ENCODE assay signal across 26 cellular contexts in genomic region chr1:50183734-50184133, GRCh38.
DNase-seq lines count a peak whose midpoint lies in the region; ATAC-seq and TF ChIP-seq lines count a peak whose summit lies in the region.
"Had no signal": no experiment of that assay in that cellular context is flagged by ENCODE, and none has a peak within 500 bp of the region (broad histone marks: within the 10 kb centered on the region; RNA-seq: fewer than 3 reads in every experiment).

No MANE protein-coding gene starts in this region.

- no peak for ATAC-seq in GM18870 (IDR thresholded peaks at IDR 0.05; ENCODE audit: unreplicated experiment)
- ATAC-seq: A549; esophagus mucosa; foreskin keratinocyte; stimulated activated memory B cell treated with anti-CD40 and anti-IgM and Interleukin-4, amounts not matched to agents 10 μg/mL and 1 μg/mL and 100 μg/mL, for 72 hours had no signal

- DNase-seq in NCI-H82 (lab: John Stamatoyannopoulos, UW) (peak; percentile 24), NCI-H82 treated with DMSO at 0.1 percent for 48 hours (lab: John Stamatoyannopoulos, UW; ENCODE audit: unreplicated experiment) (no peak), NB4 (ENCODE audit: low read depth) (peak; percentile 32), NCI-H2171 (lab: John Stamatoyannopoulos, UW) (peak; percentile 75), left kidney (ENCODE audit: low read depth, low spot score) (peak; percentile 36), NCI-H510A treated with DMSO at 0.1 percent for 48 hours (lab: John Stamatoyannopoulos, UW) (no peak), COLO668 (lab: John Stamatoyannopoulos, UW; ENCODE audit: unreplicated experiment) (no peak)
- DNase-seq: activated naive CD4-positive, alpha-beta T cell treated with anti-CD3 and anti-CD28 coated beads, Interleukin-2, amount 10 ng/mL, durations not matched to agents 7 days and 5 days; amniotic stem cell; colonic mucosa; COR-L47; EL; foreskin keratinocyte; left cardiac atrium; NCI-H1930; NCI-H510A; RPMI8226; spleen; stimulated activated CD4-positive, alpha-beta T cell treated with anti-CD3 and anti-CD28 coated beads, Interleukin-2, amount 100 ng/mL, for 48 hours; testis had no signal

- H3K4me3 ChIP-seq in NB4 (ENCODE audit: low read depth, low read length), result no peak overlapping the region
- H3K4me3 ChIP-seq: A549, breast epithelium, colonic mucosa, spleen, testis, vagina had no signal

- TF ChIP-seq POLR2A in NB4 (IDR thresholded peaks at IDR 0.05; ENCODE audit: extremely low read depth, insufficient read length), result no peak

- no peak for TF ChIP-seq CTCF in NB4 (IDR thresholded peaks at IDR 0.05; ENCODE audit: low read depth, low read length)

Comparison
In these comparisons a context has a peak if more than half of its experiments do, and no peak if none do; other contexts are left out.
1. DNase-seq: peak in NCI-H82 (single experiment), NB4 (single experiment), NCI-H2171 (single experiment) and left kidney (single experiment); none in NCI-H82 treated with DMSO at 0.1 percent for 48 hours (single experiment), NCI-H510A treated with DMSO at 0.1 percent for 48 hours (single experiment) and COLO668 (single experiment).